ENCODE assay signal across 23 cellular contexts in genomic region chr3:125087768-125088391, GRCh38. TPM values are rescaled to one million over a fixed set of nuclear protein-coding genes. Genes with fewer than 3 reads are reported as not detected.
DNase-seq lines count a peak whose midpoint lies in the region; ATAC-seq lines count a peak whose summit lies in the region.
"Had no signal": no experiment of that assay in that cellular context is flagged by ENCODE, and none has a peak within 500 bp of the region (broad histone marks: within the 10 kb centered on the region; RNA-seq: fewer than 3 reads in every experiment).

No MANE protein-coding gene starts in this region.

- ATAC-seq in left cardiac atrium (peak; percentile 34 to 66), right cardiac atrium (peak; percentile 11 to 51), HG02759 (IDR thresholded peaks at IDR 0.05; ENCODE audit: unreplicated experiment) (no peak)
- ATAC-seq in activated T-helper 17 cell treated with anti-CD3 and anti-CD28 coated beads, Interleukin-2, amount 50 U/mL, for 72 hours (replicated peaks) = no peak
- ATAC-seq: activated CD8-positive, alpha-beta memory T cell treated with anti-CD3 and anti-CD28 coated beads, Interleukin-2, amount 10 ng/mL, durations not matched to agents 7 days and 5 days; left lung; naive thymus-derived CD4-positive, alpha-beta T cell; right lobe of liver; T-cell; upper lobe of right lung had no signal

- H3K9me3 ChIP-seq in adipocyte (ENCODE audit: control insufficient read depth, low read length) (peaks cover 9% of the 10 kb centered on the region), right cardiac atrium (ENCODE audit: control insufficient read depth, low read length) (no peaks in the 10 kb centered on the region)
- H3K9me3 ChIP-seq: left lung, right lobe of liver, upper lobe of right lung had no signal

- DNase-seq in left cardiac atrium = no peak
- no peak for DNase-seq in cardiac septum (ENCODE audit: low spot score)
- peak; percentile 36 for DNase-seq in adipocyte (ENCODE audit: low read depth)
- no peak for DNase-seq in right cardiac atrium
- no peak for DNase-seq in HuH-7 (ENCODE audit: low spot score)
- DNase-seq in NCI-H187 (lab: John Stamatoyannopoulos, UW) = no peak
- DNase-seq: ACHN; activated B cell treated with CpG ODN at 0.5 μM for 24 hours; activated CD8-positive, alpha-beta memory T cell treated with anti-CD3 and anti-CD28 coated beads, Interleukin-2, amount 10 ng/mL, durations not matched to agents 7 days and 5 days; caudate nucleus; H9; Kasumi-1; left lung; naive thymus-derived CD4-positive, alpha-beta T cell; NCI-H1694 treated with DMSO at 0.1 percent for 48 hours; NCI-H524; right lobe of liver; stimulated activated CD4-positive, alpha-beta T cell treated with anti-CD3 and anti-CD28 coated beads, Interleukin-4, amount 100 ng/mL, for 24 hours; T-cell; upper lobe of right lung had no signal

- no peak overlapping the region for H3K9ac ChIP-seq in adipocyte (ENCODE audit: low read length)

- no peak overlapping the region for H3K27ac Mint-ChIP-seq in activated T-helper 17 cell treated with anti-CD3 and anti-CD28 coated beads, Interleukin-2, amount 50 U/mL, for 72 hours
- H3K27ac Mint-ChIP-seq: activated B cell treated with CpG ODN at 0.5 μM for 24 hours; activated CD8-positive, alpha-beta memory T cell treated with anti-CD3 and anti-CD28 coated beads, Interleukin-2, amount 10 ng/mL, durations not matched to agents 7 days and 5 days; naive thymus-derived CD4-positive, alpha-beta T cell; T-cell had no signal

- H3K27ac ChIP-seq in right cardiac atrium (ENCODE audit: low read length) = peak overlapping the region; percentile 36
- H3K27ac ChIP-seq: HL-60, right lobe of liver, upper lobe of right lung had no signal

- no peaks in the 10 kb centered on the region for H3K9me3 Mint-ChIP-seq in activated T-helper 17 cell treated with anti-CD3 and anti-CD28 coated beads, Interleukin-2, amount 50 U/mL, for 72 hours
- H3K9me3 Mint-ChIP-seq: H9 had no signal

- no peaks in the 10 kb centered on the region for H3K36me3 Mint-ChIP-seq in activated T-helper 17 cell treated with anti-CD3 and anti-CD28 coated beads, Interleukin-2, amount 50 U/mL, for 72 hours (ENCODE audit: low read depth)
- H3K36me3 Mint-ChIP-seq: naive thymus-derived CD4-positive, alpha-beta T cell; T-cell had no signal

- no peak overlapping the region for H3K4me3 Mint-ChIP-seq in activated T-helper 17 cell treated with anti-CD3 and anti-CD28 coated beads, Interleukin-2, amount 50 U/mL, for 72 hours
- H3K4me3 Mint-ChIP-seq: activated B cell treated with CpG ODN at 0.5 μM for 24 hours; activated CD8-positive, alpha-beta memory T cell treated with anti-CD3 and anti-CD28 coated beads, Interleukin-2, amount 10 ng/mL, durations not matched to agents 7 days and 5 days; H9; naive thymus-derived CD4-positive, alpha-beta T cell; T-cell had no signal

- H3K4me1 ChIP-seq in adipocyte (ENCODE audit: control insufficient read depth, insufficient read depth, low read length) (peaks cover 11% of the 10 kb centered on the region), right cardiac atrium (ENCODE audit: control insufficient read depth, insufficient read depth, low read length) (no peaks in the 10 kb centered on the region)
- H3K4me1 ChIP-seq: left lung, right lobe of liver, upper lobe of right lung had no signal

- no peaks in the 10 kb centered on the region for H3K36me3 ChIP-seq in adipocyte (ENCODE audit: control insufficient read depth, insufficient read depth, low read length, severe bottlenecking)
- H3K36me3 ChIP-seq: left lung, right lobe of liver, upper lobe of right lung had no signal

- H3K4me3 ChIP-seq in adipocyte (ENCODE audit: low read length) (no peak overlapping the region), right cardiac atrium (ENCODE audit: low read length) (no peak overlapping the region)
- H3K4me3 ChIP-seq: left lung, right lobe of liver, upper lobe of right lung had no signal

- H3K27me3 Mint-ChIP-seq in activated T-helper 17 cell treated with anti-CD3 and anti-CD28 coated beads, Interleukin-2, amount 50 U/mL, for 72 hours = peaks cover 5% of the 10 kb centered on the region
- H3K27me3 Mint-ChIP-seq: activated B cell treated with CpG ODN at 0.5 μM for 24 hours, T-cell had no signal

- WGBS in right cardiac atrium = 56% methylated on average over 6 of the region's 6 CpGs

- intact Hi-C loops in left cardiac atrium (cut with DNase I) (no loop called here), cardiac septum (cut with DNase I) (no loop called here), right cardiac atrium (cut with DNase I) (no loop called here)

- H3K4me1 Mint-ChIP-seq in activated T-helper 17 cell treated with anti-CD3 and anti-CD28 coated beads, Interleukin-2, amount 50 U/mL, for 72 hours = no peaks in the 10 kb centered on the region
- H3K4me1 Mint-ChIP-seq: activated B cell treated with CpG ODN at 0.5 μM for 24 hours; activated CD8-positive, alpha-beta memory T cell treated with anti-CD3 and anti-CD28 coated beads, Interleukin-2, amount 10 ng/mL, durations not matched to agents 7 days and 5 days; H9; naive thymus-derived CD4-positive, alpha-beta T cell; T-cell had no signal

- no peaks in the 10 kb centered on the region for H3K27me3 ChIP-seq in adipocyte (replicated peaks; ENCODE audit: control insufficient read depth, insufficient read depth, low read length)
- no peaks in the 10 kb centered on the region for H3K27me3 ChIP-seq in right cardiac atrium (ENCODE audit: control insufficient read depth, insufficient read depth)
- H3K27me3 ChIP-seq: left lung, right lobe of liver, upper lobe of right lung had no signal

RNA-seq across cellular contexts. Expression of gene HEG1, which starts 32.1 kb away (rescaled TPM):
- 100 to 1,000 TPM; 120 to 149 TPM for total RNA-seq in left cardiac atrium
- total RNA-seq in cardiac septum = 151 TPM
- 100 to 1,000 TPM; 130 to 193 (median 151) TPM for total RNA-seq in right cardiac atrium
- 42.3 TPM for polyA plus RNA-seq in right cardiac atrium
- 1 to 10 TPM; 4.6 to 5.5 TPM for total RNA-seq in activated T-helper 17 cell treated with anti-CD3 and anti-CD28 coated beads, Interleukin-2, amount 50 U/mL, for 72 hours

Comparison
In these comparisons a context has a peak if more than half of its experiments do, and no peak if none do; other contexts are left out.
1. ATAC-seq: peak in left cardiac atrium (2 of 2) and right cardiac atrium (2 of 2); none in HG02759 (single experiment) and activated T-helper 17 cell treated with anti-CD3 and anti-CD28 coated beads, Interleukin-2, amount 50 U/mL, for 72 hours (single experiment).
2. RNA of gene HEG1, which starts 32.1 kb away (total RNA-seq): 130 to 193 TPM in right cardiac atrium, 151 TPM in cardiac septum (single experiment) and 120 to 149 TPM in left cardiac atrium; 4.6 to 5.5 TPM in activated T-helper 17 cell treated with anti-CD3 and anti-CD28 coated beads, Interleukin-2, amount 50 U/mL, for 72 hours; every median in the first group is over 10 times any median in the second.